19 cellular contexts compared by ENCODE assay signal in genomic region chr10:124162774-124163354, GRCh38.
"Had no signal": no experiment of that assay in that cellular context is flagged by ENCODE, and none has a peak within 500 bp of the region (broad histone marks: within the 10 kb centered on the region; RNA-seq: fewer than 3 reads in every experiment).

No MANE protein-coding gene starts in this region.

- H3K9me3 Mint-ChIP-seq: stimulated activated effector memory CD8-positive, alpha-beta T cell treated with anti-CD3 and anti-CD28 coated beads, Interleukin-12 subunit alpha, Interleukin-12 subunit beta, amount 100 ng/mL, for 72 hours had no signal

- H3K36me3 ChIP-seq: heart left ventricle, neutrophil, transverse colon had no signal

- H3K27ac ChIP-seq: heart left ventricle, neutrophil, transverse colon had no signal

- H3K4me1 ChIP-seq: transverse colon had no signal

- H3K4me3 Mint-ChIP-seq: naive thymus-derived CD8-positive, alpha-beta T cell; stimulated activated effector memory CD8-positive, alpha-beta T cell treated with anti-CD3 and anti-CD28 coated beads, Interleukin-12 subunit alpha, Interleukin-12 subunit beta, amount 100 ng/mL, for 72 hours had no signal

- H3K4me3 ChIP-seq: heart left ventricle, lung, smooth muscle cell, transverse colon had no signal

- H3K27ac Mint-ChIP-seq: stimulated activated effector memory CD8-positive, alpha-beta T cell treated with anti-CD3 and anti-CD28 coated beads, Interleukin-12 subunit alpha, Interleukin-12 subunit beta, amount 100 ng/mL, for 72 hours had no signal

- DNase-seq: cortex of kidney; effector memory CD4-positive, alpha-beta T cell; heart left ventricle; hippocampal formation; left ventricle myocardium superior; mesenchymal stem cell; stimulated activated CD4-positive, alpha-beta T cell treated with anti-CD3 and anti-CD28 coated beads, Interleukin-4, amount 100 ng/mL, for 1 hour; stimulated activated CD8-positive, alpha-beta memory T cell treated with anti-CD3 and anti-CD28 coated beads, Interleukin-4, amount 100 ng/mL, for 48 hours; stimulated activated naive CD8-positive, alpha-beta T cell treated with anti-CD3 and anti-CD28 coated beads, Interleukin-15, Interleukin-2, amounts not matched to agents 100 U/mL and 50 U/mL, for 24 hours; transverse colon had no signal

- H3K9me3 ChIP-seq: heart left ventricle, neutrophil, transverse colon had no signal

- FAIRE-seq: endometrium, frontal cortex had no signal

- ATAC-seq: esophagus mucosa; left colon; left ventricle myocardium superior; naive thymus-derived CD8-positive, alpha-beta T cell; stimulated activated effector memory CD8-positive, alpha-beta T cell treated with anti-CD3 and anti-CD28 coated beads, Interleukin-12 subunit alpha, Interleukin-12 subunit beta, amount 100 ng/mL, for 72 hours; stimulated activated naive CD8-positive, alpha-beta T cell treated with anti-CD3 and anti-CD28 coated beads, Interleukin-15, Interleukin-2, amounts not matched to agents 100 U/mL and 50 U/mL, for 24 hours had no signal

- H3K36me3 Mint-ChIP-seq: stimulated activated effector memory CD8-positive, alpha-beta T cell treated with anti-CD3 and anti-CD28 coated beads, Interleukin-12 subunit alpha, Interleukin-12 subunit beta, amount 100 ng/mL, for 72 hours had no signal

- H3K27me3 ChIP-seq: transverse colon had no signal

- H3K4me2 ChIP-seq: smooth muscle cell had no signal
